ENCODE assay signal across 16 cellular contexts in genomic region chr11:20467458-20468185, GRCh38.
"Had no signal": no experiment of that assay in that cellular context is flagged by ENCODE, and none has a peak within 500 bp of the region (broad histone marks: within the 10 kb centered on the region; RNA-seq: fewer than 3 reads in every experiment).

No MANE protein-coding gene starts in this region.

- ATAC-seq: gastrocnemius medialis; left lung; naive thymus-derived CD4-positive, alpha-beta T cell; right cardiac atrium; stimulated activated effector memory CD8-positive, alpha-beta T cell treated with anti-CD3 and anti-CD28 coated beads, Interleukin-12 subunit alpha, Interleukin-12 subunit beta, amount 100 ng/mL, for 72 hours had no signal

- H3K4me3 Mint-ChIP-seq: activated naive CD8-positive, alpha-beta T cell; activated T-helper 1 cell treated with anti-CD3 and anti-CD28 coated beads, Interleukin-12 subunit alpha, Interleukin-12 subunit beta, Interleukin-2, Interleukin-4 antibody, amounts not matched to agents 30 ng/mL and 10 ng/mL and 1 ng/mL, durations not matched to agents 14 hours and 24 hours and 36 hours; endodermal cell; naive thymus-derived CD4-positive, alpha-beta T cell; stimulated activated effector memory CD8-positive, alpha-beta T cell treated with anti-CD3 and anti-CD28 coated beads, Interleukin-12 subunit alpha, Interleukin-12 subunit beta, amount 100 ng/mL, for 72 hours had no signal

- H3K27ac Mint-ChIP-seq: activated naive CD8-positive, alpha-beta T cell; activated T-helper 1 cell treated with anti-CD3 and anti-CD28 coated beads, Interleukin-12 subunit alpha, Interleukin-12 subunit beta, Interleukin-2, Interleukin-4 antibody, amounts not matched to agents 30 ng/mL and 10 ng/mL and 1 ng/mL, durations not matched to agents 14 hours and 24 hours and 36 hours; endodermal cell; naive thymus-derived CD4-positive, alpha-beta T cell; stimulated activated effector memory CD8-positive, alpha-beta T cell treated with anti-CD3 and anti-CD28 coated beads, Interleukin-12 subunit alpha, Interleukin-12 subunit beta, amount 100 ng/mL, for 72 hours had no signal

- H3K27me3 Mint-ChIP-seq: activated naive CD8-positive, alpha-beta T cell; naive thymus-derived CD4-positive, alpha-beta T cell had no signal

- H3K9me3 Mint-ChIP-seq: activated T-helper 1 cell treated with anti-CD3 and anti-CD28 coated beads, Interleukin-12 subunit alpha, Interleukin-12 subunit beta, Interleukin-2, Interleukin-4 antibody, amounts not matched to agents 30 ng/mL and 10 ng/mL and 1 ng/mL, durations not matched to agents 14 hours and 24 hours and 36 hours; stimulated activated effector memory CD8-positive, alpha-beta T cell treated with anti-CD3 and anti-CD28 coated beads, Interleukin-12 subunit alpha, Interleukin-12 subunit beta, amount 100 ng/mL, for 72 hours had no signal

- H3K4me1 Mint-ChIP-seq: endodermal cell had no signal

- DNase-seq: activated CD4-positive, alpha-beta T cell treated with anti-CD3 and anti-CD28 coated beads, Interleukin-2, amount 50 U/mL, for 4 hours; amniotic stem cell; dorsolateral prefrontal cortex; endodermal cell; gastrocnemius medialis; head of caudate nucleus; left lung; naive thymus-derived CD4-positive, alpha-beta T cell; right cardiac atrium; stimulated activated CD4-positive, alpha-beta T cell treated with anti-CD3 and anti-CD28 coated beads, Interleukin-4, amount 100 ng/mL, for 24 hours; T-helper 2 cell; testis; upper lobe of left lung had no signal
